Comparison of ENCODE assay signal across 21 cellular contexts in the genomic region with DNA sequence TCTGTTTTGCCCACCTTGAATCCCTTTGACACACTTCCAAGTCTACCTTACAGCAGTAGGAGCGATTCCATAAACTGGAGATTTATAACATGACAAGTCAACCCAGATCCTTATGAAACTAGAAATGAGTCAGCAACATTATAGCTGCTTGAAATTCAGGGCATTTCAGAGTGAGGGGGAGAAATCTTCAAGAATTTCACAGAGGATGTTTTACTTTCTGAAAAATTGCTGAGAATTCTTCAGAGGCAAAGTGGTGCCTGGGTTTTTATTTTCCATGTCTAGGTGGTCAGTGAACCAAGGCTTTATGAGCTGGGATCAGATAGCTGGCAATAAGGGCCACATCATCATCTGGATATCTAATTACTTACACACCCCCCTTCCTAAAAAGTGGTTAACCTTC.
A peak's percentile ranks its signal among the peaks of the same experiment; 100 is the strongest.
DNase-seq lines count a peak whose midpoint lies in the region; ATAC-seq and TF ChIP-seq lines count a peak whose summit lies in the region.
"Had no signal": no experiment of that assay in that cellular context is flagged by ENCODE, and none has a peak within 500 bp of the region (broad histone marks: within the 10 kb centered on the region; RNA-seq: fewer than 3 reads in every experiment).

No MANE protein-coding gene starts in this region.

- intact Hi-C loops in MCF 10A (cut with micrococcal nuclease), result no loop called here
- intact Hi-C loops in mammary epithelial cell (cut with micrococcal nuclease), result no loop called here

- no peaks in the 10 kb centered on the region for H3K79me2 ChIP-seq in mammary epithelial cell (ENCODE audit: insufficient read depth, low read length)
- H3K79me2 ChIP-seq: hepatocyte had no signal

- dilution Hi-C loops in mammary epithelial cell (cut with HindIII; ENCODE audit: low sequenced_read_pairs), result no loop called here

- no peaks in the 10 kb centered on the region for H3K36me3 ChIP-seq in mammary epithelial cell (ENCODE audit: insufficient read depth, low read length)
- H3K36me3 ChIP-seq: ovary had no signal

- H3K4me1 ChIP-seq in mammary epithelial cell (ENCODE audit: insufficient read depth, low read length), result no peaks in the 10 kb centered on the region
- H3K4me1 ChIP-seq: testis had no signal

- H3K36me3 Mint-ChIP-seq in MCF 10A (ENCODE audit: insufficient read depth, unreplicated experiment), result no peaks in the 10 kb centered on the region
- H3K36me3 Mint-ChIP-seq in mesothelial cell of epicardium, result no peaks in the 10 kb centered on the region
- H3K36me3 Mint-ChIP-seq: activated naive CD8-positive, alpha-beta T cell; CD14-positive monocyte had no signal

- H3K9ac ChIP-seq in mammary epithelial cell (ENCODE audit: insufficient read depth, low read length), result no peak overlapping the region

- H3K27me3 ChIP-seq in mammary epithelial cell (ENCODE audit: insufficient read depth, low read length), result no peaks in the 10 kb centered on the region
- H3K27me3 ChIP-seq: hepatocyte, ovary, testis had no signal

- H4K20me1 ChIP-seq in mammary epithelial cell (ENCODE audit: insufficient read depth, low read length), result no peaks in the 10 kb centered on the region

- H3K9me3 ChIP-seq in mammary epithelial cell (replicated peaks; ENCODE audit: insufficient read depth, low read length), result peaks cover 2% of the 10 kb centered on the region
- H3K9me3 ChIP-seq: ovary, testis had no signal

- H3K9me3 Mint-ChIP-seq in MCF 10A (ENCODE audit: unreplicated experiment) (no peaks in the 10 kb centered on the region), mesothelial cell of epicardium (no peaks in the 10 kb centered on the region)
- H3K9me3 Mint-ChIP-seq: CD14-positive monocyte had no signal

- no peak for ATAC-seq in esophagus mucosa
- no peak for ATAC-seq in left lobe of liver

- H3K27ac ChIP-seq in mammary epithelial cell (ENCODE audit: insufficient read depth, low read depth, low read length) (no peak overlapping the region), substantia nigra (ENCODE audit: low read depth, low read length, poor library complexity, severe bottlenecking) (no peak overlapping the region)
- H3K27ac ChIP-seq: 22Rv1, hepatocyte, ovary, skin epidermis, testis had no signal

- TF ChIP-seq CTCF in MCF 10A (IDR thresholded peaks at IDR 0.05; ENCODE audit: unreplicated experiment), result no peak
- TF ChIP-seq CTCF in mammary epithelial cell (conservative IDR thresholded peaks at IDR 0.05 in 1 of 2, IDR thresholded peaks at IDR 0.05 in 1 of 2; ENCODE audit: extremely low read depth in 1 of 2, insufficient read depth in 1 of 2, low read depth in 1 of 2, low read length in 2 of 2), result no peak
- TF ChIP-seq CTCF in astrocyte of the spinal cord (IDR thresholded peaks at IDR 0.05; ENCODE audit: low read depth, low read length), result no peak
- TF ChIP-seq CTCF in mesothelial cell of epicardium (IDR thresholded peaks at IDR 0.05; ENCODE audit: unreplicated experiment), result no peak

- BruUV-seq in MCF 10A (replicated peaks; lab: Mats Ljungman, UMichigan) (no TSS peak), mammary epithelial cell (replicated peaks; lab: Mats Ljungman, UMichigan) (no TSS peak)

- WGBS in mammary epithelial cell (ENCODE audit: low coverage, missing lambda C conversion rate), result 79% methylated on average over 1 of the region's 1 CpG

- no peak overlapping the region for H3K4me2 ChIP-seq in mammary epithelial cell (ENCODE audit: insufficient read depth, low read depth, low read length)
- H3K4me2 ChIP-seq: hepatocyte had no signal

- in situ Hi-C loops in mammary epithelial cell (cut with MboI; ENCODE audit: low sequenced_read_pairs in 2 of 2), result no loop called here
- in situ Hi-C loops in astrocyte of the spinal cord (cut with HindIII; ENCODE audit: low sequenced_read_pairs), result no loop called here

- no peak overlapping the region for H3K27ac Mint-ChIP-seq in MCF 10A (ENCODE audit: low read depth, unreplicated experiment)
- peak overlapping the region; percentile 70 for H3K27ac Mint-ChIP-seq in mesothelial cell of epicardium
- H3K27ac Mint-ChIP-seq: activated naive CD8-positive, alpha-beta T cell; CD14-positive monocyte had no signal

- DNase-seq in MCF 10A (ENCODE audit: unreplicated experiment) (peak; percentile 38), mammary epithelial cell (no peak), astrocyte of the spinal cord (ENCODE audit: low read depth, low spot score) (peak; percentile 22), mesothelial cell of epicardium (ENCODE audit: low spot score in 2 of 2, unreplicated experiment in 2 of 2) (no peak), substantia nigra (lab: John Stamatoyannopoulos, UW) (no peak), dedifferentiated amniotic fluid mesenchymal stem cell (ENCODE audit: extremely low spot score) (no peak), left lobe of liver (ENCODE audit: low spot score) (no peak)
- DNase-seq: activated CD4-positive, CD25-positive, alpha-beta regulatory T cell; DMS79; NCI-H187 treated with DMSO at 0.1 percent for 48 hours; NCI-H446; ovary; SIG-M5; T-helper 2 cell; testis had no signal

- no peak overlapping the region for H2AFZ ChIP-seq in mammary epithelial cell (ENCODE audit: low read depth, low read length)
- H2AFZ ChIP-seq: hepatocyte had no signal

- peaks cover 24% of the 10 kb centered on the region for H3K4me1 Mint-ChIP-seq in MCF 10A (ENCODE audit: insufficient read depth, unreplicated experiment)
- H3K4me1 Mint-ChIP-seq in mesothelial cell of epicardium, result peaks cover 33% of the 10 kb centered on the region
- H3K4me1 Mint-ChIP-seq: CD14-positive monocyte had no signal

- H3K4me3 ChIP-seq in mammary epithelial cell (replicated peaks in 1 of 3; ENCODE audit: insufficient read depth in 1 of 3, low read depth in 2 of 3, low read length in 3 of 3), result no peak overlapping the region
- H3K4me3 ChIP-seq in astrocyte of the spinal cord (ENCODE audit: low read depth, low read length), result no peak overlapping the region
- H3K4me3 ChIP-seq: hepatocyte, ovary, skin epidermis, testis had no signal

- CTCF ChIA-PET in MCF 10A (lab: Yijun Ruan, JAX) (no interaction called here), mammary epithelial cell (lab: Charles Lee; ENCODE audit: low non-redundant PET) (no interaction called here)

- H3K4me3 Mint-ChIP-seq in MCF 10A (ENCODE audit: unreplicated experiment) (no peak overlapping the region), mesothelial cell of epicardium (no peak overlapping the region)
- H3K4me3 Mint-ChIP-seq: activated naive CD8-positive, alpha-beta T cell; CD14-positive monocyte had no signal

- H3K27me3 Mint-ChIP-seq in MCF 10A (ENCODE audit: insufficient read depth, unreplicated experiment), result no peaks in the 10 kb centered on the region
- peaks cover under 1% of the 10 kb centered on the region for H3K27me3 Mint-ChIP-seq in mesothelial cell of epicardium (ENCODE audit: low read depth)
- H3K27me3 Mint-ChIP-seq: activated naive CD8-positive, alpha-beta T cell had no signal

- POLR2A ChIA-PET in MCF 10A (lab: Yijun Ruan, JAX), result interaction anchor here (0.7 kb wide), 1 partner anchor 176 kb away, joined by 4 read pairs; no protein-coding TSS in a partner anchor

Comparison
In these comparisons a context has a peak if more than half of its experiments do, and no peak if none do; other contexts are left out.
1. DNase-seq: peak in MCF 10A (single experiment) and astrocyte of the spinal cord (single experiment); none in mammary epithelial cell (single experiment), mesothelial cell of epicardium (0 of 2), substantia nigra (0 of 49), dedifferentiated amniotic fluid mesenchymal stem cell (single experiment) and left lobe of liver (single experiment).